In genomic region chr6:35128496-35128895, GRCh38 we compare ENCODE assay signal across 28 cellular contexts. TPM values are rescaled to one million over a fixed set of nuclear protein-coding genes. Genes with fewer than 3 reads are reported as not detected.
DNase-seq lines count a peak whose midpoint lies in the region; ATAC-seq and TF ChIP-seq lines count a peak whose summit lies in the region.
"Had no signal": no experiment of that assay in that cellular context is flagged by ENCODE, and none has a peak within 500 bp of the region (broad histone marks: within the 10 kb centered on the region; RNA-seq: fewer than 3 reads in every experiment).

No MANE protein-coding gene starts in this region.

- H3K36me3 Mint-ChIP-seq in activated naive CD4-positive, alpha-beta T cell treated with anti-CD3 and anti-CD28 coated beads, Interleukin-2, amount 10 ng/mL, durations not matched to agents 7 days and 5 days, result no peaks in the 10 kb centered on the region
- H3K36me3 Mint-ChIP-seq: activated naive CD8-positive, alpha-beta T cell; CD14-positive monocyte; stimulated activated naive B cell treated with anti-CD40 and anti-IgM and Interleukin-4, amounts not matched to agents 10 μg/mL and 1 μg/mL and 100 μg/mL, for 72 hours had no signal

- no peak overlapping the region for H3K4me3 ChIP-seq in osteoblast (ENCODE audit: insufficient read depth, low read length)
- H3K4me3 ChIP-seq: ascending aorta, heart left ventricle, lung, prostate gland, sigmoid colon, upper lobe of left lung had no signal

- no peaks in the 10 kb centered on the region for H3K36me3 ChIP-seq in osteoblast (ENCODE audit: insufficient read depth, low read length)
- H3K36me3 ChIP-seq: ascending aorta, heart left ventricle, prostate gland, sigmoid colon, upper lobe of left lung had no signal

- H3K79me2 ChIP-seq in osteoblast (ENCODE audit: insufficient read depth, low read length), result no peaks in the 10 kb centered on the region

- ATAC-seq in HG02763 (IDR thresholded peaks at IDR 0.05; ENCODE audit: unreplicated experiment), result no peak
- no peak for ATAC-seq in HG03196 (IDR thresholded peaks at IDR 0.05; ENCODE audit: unreplicated experiment)
- ATAC-seq: activated CD8-positive, alpha-beta T cell treated with anti-CD3 and anti-CD28 coated beads, Interleukin-2, amount 10 ng/mL, durations not matched to agents 7 days and 5 days; heart left ventricle; stimulated activated naive B cell treated with anti-CD40 and anti-IgM and Interleukin-4, amounts not matched to agents 10 μg/mL and 1 μg/mL and 100 μg/mL, for 72 hours had no signal

- CTCF ChIA-PET in activated naive CD4-positive, alpha-beta T cell treated with anti-CD3 and anti-CD28 coated beads, Interleukin-2, amount 10 ng/mL, durations not matched to agents 7 days and 5 days (lab: Charles Lee), result interaction anchor here (1.1 to 2.4 kb wide), 4 partner anchors 11 to 142 kb away, joined by 3 to 10 read pairs (median 6); no protein-coding TSS in a partner anchor

- no peak overlapping the region for H3K4me2 ChIP-seq in osteoblast (ENCODE audit: insufficient read depth, low read length)

- no peak overlapping the region for H2AFZ ChIP-seq in osteoblast (ENCODE audit: low read length)

- H3K4me1 Mint-ChIP-seq in activated naive CD4-positive, alpha-beta T cell treated with anti-CD3 and anti-CD28 coated beads, Interleukin-2, amount 10 ng/mL, durations not matched to agents 7 days and 5 days, result no peaks in the 10 kb centered on the region
- H3K4me1 Mint-ChIP-seq: CD14-positive monocyte; neural crest cell; stimulated activated naive B cell treated with anti-CD40 and anti-IgM and Interleukin-4, amounts not matched to agents 10 μg/mL and 1 μg/mL and 100 μg/mL, for 72 hours had no signal

- no peaks in the 10 kb centered on the region for H3K9me3 Mint-ChIP-seq in activated naive CD4-positive, alpha-beta T cell treated with anti-CD3 and anti-CD28 coated beads, Interleukin-2, amount 10 ng/mL, durations not matched to agents 7 days and 5 days
- H3K9me3 Mint-ChIP-seq: activated T-helper 2 cell treated with anti-CD3 and anti-CD28 coated beads, Interferon-gamma antibody, Interleukin-2, Interleukin-4, amounts not matched to agents 10 μg/mL and 5 μg/mL and 100 μg/mL, durations not matched to agents 14 hours and 24 hours and 36 hours; neural crest cell; stimulated activated naive B cell treated with anti-CD40 and anti-IgM and Interleukin-4, amounts not matched to agents 10 μg/mL and 1 μg/mL and 100 μg/mL, for 72 hours had no signal

- H3K27ac Mint-ChIP-seq in activated naive CD4-positive, alpha-beta T cell treated with anti-CD3 and anti-CD28 coated beads, Interleukin-2, amount 10 ng/mL, durations not matched to agents 7 days and 5 days, result no peak overlapping the region
- H3K27ac Mint-ChIP-seq: activated CD8-positive, alpha-beta T cell treated with anti-CD3 and anti-CD28 coated beads, Interleukin-2, amount 10 ng/mL, durations not matched to agents 7 days and 5 days; activated naive CD8-positive, alpha-beta T cell; activated T-helper 2 cell treated with anti-CD3 and anti-CD28 coated beads, Interferon-gamma antibody, Interleukin-2, Interleukin-4, amounts not matched to agents 10 μg/mL and 5 μg/mL and 100 μg/mL, durations not matched to agents 14 hours and 24 hours and 36 hours; CD14-positive monocyte; stimulated activated naive B cell treated with anti-CD40 and anti-IgM and Interleukin-4, amounts not matched to agents 10 μg/mL and 1 μg/mL and 100 μg/mL, for 72 hours had no signal

- TF ChIP-seq CTCF in osteoblast (IDR thresholded peaks at IDR 0.05; ENCODE audit: extremely low read depth, low read depth, low read length), result no peak

- no peaks in the 10 kb centered on the region for H4K20me1 ChIP-seq in osteoblast (ENCODE audit: insufficient read depth, low read length)

- no peak overlapping the region for H3K4me3 Mint-ChIP-seq in activated naive CD4-positive, alpha-beta T cell treated with anti-CD3 and anti-CD28 coated beads, Interleukin-2, amount 10 ng/mL, durations not matched to agents 7 days and 5 days
- H3K4me3 Mint-ChIP-seq: activated CD8-positive, alpha-beta T cell treated with anti-CD3 and anti-CD28 coated beads, Interleukin-2, amount 10 ng/mL, durations not matched to agents 7 days and 5 days; activated naive CD8-positive, alpha-beta T cell; CD14-positive monocyte; neural crest cell; stimulated activated naive B cell treated with anti-CD40 and anti-IgM and Interleukin-4, amounts not matched to agents 10 μg/mL and 1 μg/mL and 100 μg/mL, for 72 hours had no signal

- peaks cover 7% of the 10 kb centered on the region for H3K27me3 ChIP-seq in osteoblast (ENCODE audit: insufficient read depth, low read length)
- H3K27me3 ChIP-seq: ascending aorta, heart left ventricle, sigmoid colon, upper lobe of left lung had no signal

- peaks cover 8% of the 10 kb centered on the region for H3K4me1 ChIP-seq in osteoblast (ENCODE audit: insufficient read depth, low read length)
- H3K4me1 ChIP-seq: ascending aorta, heart left ventricle, prostate gland, sigmoid colon, upper lobe of left lung had no signal

- H3K27ac ChIP-seq in osteoblast (ENCODE audit: low read depth, low read length), result no peak overlapping the region
- H3K27ac ChIP-seq: ascending aorta, heart left ventricle, prostate gland, sigmoid colon, upper lobe of left lung had no signal

- DNase-seq in EL (peak; percentile 41), T1000 (lab: John Stamatoyannopoulos, UW) (peak; percentile 8), dedifferentiated amniotic fluid mesenchymal stem cell (ENCODE audit: extremely low spot score) (peak; percentile 26), osteoblast (ENCODE audit: insufficient read length, low spot score, missing footprints) (peak; percentile 86), SHP77 treated with DMSO at 0.1 percent for 48 hours (lab: John Stamatoyannopoulos, UW) (no peak)
- DNase-seq in activated naive CD4-positive, alpha-beta T cell treated with anti-CD3 and anti-CD28 coated beads, Interleukin-2, amount 10 ng/mL, durations not matched to agents 7 days and 5 days, result no peak
- DNase-seq: activated CD8-positive, alpha-beta T cell treated with anti-CD3 and anti-CD28 coated beads, Interleukin-2, amount 10 ng/mL, durations not matched to agents 7 days and 5 days; cerebellar nuclear complex; DMS79 treated with DMSO at 0.1 percent for 48 hours; heart left ventricle; NCI-H1092 treated with DMSO at 0.1 percent for 48 hours; NCI-H187 treated with DMSO at 0.1 percent for 48 hours; NCI-H526 treated with DMSO at 0.1 percent for 48 hours; sigmoid colon; stimulated activated CD4-positive, alpha-beta T cell treated with anti-CD3 and anti-CD28 coated beads, Interleukin-15, amount 100 ng/mL, for 24 hours; stimulated activated naive B cell treated with anti-CD40 and anti-IgM and Interleukin-4, amounts not matched to agents 10 μg/mL and 1 μg/mL and 100 μg/mL, for 72 hours; upper lobe of left lung had no signal

- H3K27me3 Mint-ChIP-seq in activated naive CD4-positive, alpha-beta T cell treated with anti-CD3 and anti-CD28 coated beads, Interleukin-2, amount 10 ng/mL, durations not matched to agents 7 days and 5 days, result peaks cover 27% of the 10 kb centered on the region

- H3K9me3 ChIP-seq in osteoblast (ENCODE audit: low read depth, low read length), result no peaks in the 10 kb centered on the region
- H3K9me3 ChIP-seq: ascending aorta, heart left ventricle, prostate gland, sigmoid colon, upper lobe of left lung had no signal

RNA-seq across cellular contexts. Expression of gene TCP11, which starts 12.6 kb away (rescaled TPM):
- 0.29 and 0.72 TPM in 2 replicates for total RNA-seq in osteoblast
- total RNA-seq: activated CD8-positive, alpha-beta T cell treated with anti-CD3 and anti-CD28 coated beads, Interleukin-2, amount 10 ng/mL, durations not matched to agents 7 days and 5 days; activated T-helper 2 cell treated with anti-CD3 and anti-CD28 coated beads, Interferon-gamma antibody, Interleukin-2, Interleukin-4, amounts not matched to agents 10 μg/mL and 5 μg/mL and 100 μg/mL, durations not matched to agents 14 hours and 24 hours and 36 hours; heart left ventricle; neural crest cell; SK-MEL-5; T-helper 1 cell treated with Interleukin-12 subunit alpha and Interleukin-12 subunit beta and Interleukin-4 antibody, amounts not matched to agents 30 ng/mL and 1 ng/mL, for 36 hours had no signal

Comparison
In these comparisons a context has a peak if more than half of its experiments do, and no peak if none do; other contexts are left out.
1. DNase-seq: peak in EL (single experiment), T1000 (single experiment), dedifferentiated amniotic fluid mesenchymal stem cell (single experiment) and osteoblast (single experiment); none in activated naive CD4-positive, alpha-beta T cell treated with anti-CD3 and anti-CD28 coated beads, Interleukin-2, amount 10 ng/mL, durations not matched to agents 7 days and 5 days (single experiment) and SHP77 treated with DMSO at 0.1 percent for 48 hours (single experiment).